Comparison of ENCODE assay signal across 21 cellular contexts in genomic region chr3:51375136-51375535, GRCh38.
"Had no signal": no experiment of that assay in that cellular context is flagged by ENCODE, and none has a peak within 500 bp of the region (broad histone marks: within the 10 kb centered on the region; RNA-seq: fewer than 3 reads in every experiment).

No MANE protein-coding gene starts in this region.

- H3K4me2 ChIP-seq: SK-N-SH had no signal

- ATAC-seq: HepG2 had no signal

- H3K9me3 ChIP-seq: SK-N-SH had no signal

- H3K9ac ChIP-seq: SK-N-SH had no signal

- FAIRE-seq: HepG2, RCC 7860 had no signal

- DNase-seq: IMR-90, Karpas-422, KG1, MM.1S, NCI-H1092 treated with DMSO at 0.1 percent for 48 hours, NCI-H1436, NCI-H187, NCI-H2029, NCI-H2081 treated with DMSO at 0.1 percent for 48 hours, NCI-H2171, NCI-H226, NCI-H446, NCI-H510A, NCI-H524 treated with DMSO at 0.1 percent for 48 hours, NCI-H69, NCI-H774, RPMI8226, SHP77, SK-N-SH had no signal
